In the genomic region with DNA sequence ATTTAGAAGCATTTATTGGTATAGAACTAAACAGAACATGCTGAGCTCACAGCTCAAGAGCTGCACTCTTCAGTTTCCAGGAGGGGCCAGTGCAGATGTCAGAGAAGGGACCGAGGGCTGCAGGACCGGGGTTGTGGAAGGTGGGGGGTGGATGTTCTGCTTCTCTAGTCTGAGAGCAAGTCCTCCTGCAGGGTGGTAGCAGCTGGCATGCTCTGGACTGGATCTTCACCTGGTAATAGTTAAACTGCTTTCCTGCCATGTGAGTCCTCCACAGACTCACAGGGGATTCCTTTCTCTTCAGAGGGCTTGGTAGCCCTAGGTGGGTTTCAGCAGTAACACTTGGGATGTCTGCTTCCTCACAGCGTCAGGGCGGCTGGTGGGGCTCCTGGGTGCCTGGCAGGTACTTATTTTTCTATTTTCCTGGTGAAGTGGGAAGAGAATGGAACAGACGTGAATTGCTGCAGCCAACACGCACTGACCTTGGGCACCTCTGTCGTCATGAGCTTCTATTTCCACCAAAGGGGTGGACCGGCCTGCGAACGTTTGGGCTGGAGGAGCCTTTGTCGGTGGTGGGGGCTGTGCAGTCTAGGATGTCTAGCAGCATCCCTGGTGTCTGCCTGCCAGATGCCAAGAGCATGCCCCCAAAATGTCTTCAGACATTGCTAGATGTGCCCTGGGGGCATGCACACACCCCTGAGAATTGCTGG, we compare ENCODE assay signal across 12 cellular contexts. TPM values are rescaled to one million over a fixed set of nuclear protein-coding genes. Genes with fewer than 3 reads are reported as not detected.
DNase-seq lines count a peak whose midpoint lies in the region; ATAC-seq, FAIRE-seq and TF ChIP-seq lines count a peak whose summit lies in the region.
"Had no signal": no experiment of that assay in that cellular context is flagged by ENCODE, and none has a peak within 500 bp of the region (broad histone marks: within the 10 kb centered on the region; RNA-seq: fewer than 3 reads in every experiment).

No MANE protein-coding gene starts in this region.

- TF ChIP-seq POLR2A in gastrocnemius medialis (IDR thresholded peaks at IDR 0.05) (no peak), H54 (IDR thresholded peaks at IDR 0.05; ENCODE audit: low read depth, low read length) (no peak)

- peaks cover 48% of the 10 kb centered on the region for H3K36me3 Mint-ChIP-seq in activated T-cell treated with anti-CD3 and anti-CD28 coated beads, Interleukin-2, amount 50 U/mL, for 24 hours (ENCODE audit: low read depth)

- in situ Hi-C loops in gastrocnemius medialis (cut with MboI; ENCODE audit: low sequenced_read_pairs in 4 of 4) = loop anchor here in 1 of 4 donors (5.0 kb wide), 1 partner anchor 40 kb away; no protein-coding TSS in a partner anchor

- H3K4me3 ChIP-seq in SK-N-MC (peak overlapping the region; percentile 92; the same call in 1 of the 2 replicates), fibroblast of lung (replicated peaks in 1 of 4; ENCODE audit: control extremely low read depth in 1 of 4, insufficient read depth in 1 of 4, low read depth in 3 of 4, low read length in 4 of 4) (no peak overlapping the region), gastrocnemius medialis (peak overlapping the region in 1 of 4 donors; percentile 88)

- peaks cover 7% of the 10 kb centered on the region for H3K4me1 ChIP-seq in fibroblast of lung (ENCODE audit: control insufficient read depth, extremely low read depth, insufficient read depth, low read length)
- peaks cover 49 to 50% of the 10 kb centered on the region in 2 donors for H3K4me1 ChIP-seq in gastrocnemius medialis

- FAIRE-seq in H54 (lab: Jason Lieb, UNC) = no peak

- H3K27me3 ChIP-seq in fibroblast of lung (ENCODE audit: control insufficient read depth, insufficient read depth, low read length) (no peaks in the 10 kb centered on the region), gastrocnemius medialis (no peaks in the 10 kb centered on the region)

- peak overlapping the region; percentile 23 for H3K4me2 ChIP-seq in fibroblast of lung (ENCODE audit: extremely low read depth, insufficient read depth, low read length)

- no peaks in the 10 kb centered on the region for H3K9me3 ChIP-seq in SK-N-MC (ENCODE audit: low read depth, low read length)
- H3K9me3 ChIP-seq in fibroblast of lung (ENCODE audit: control insufficient read depth, insufficient read depth, low read depth, low read length) = no peaks in the 10 kb centered on the region
- no peaks in the 10 kb centered on the region for H3K9me3 ChIP-seq in gastrocnemius medialis

- peak overlapping the region; percentile 96 for H3K27ac Mint-ChIP-seq in activated T-cell treated with anti-CD3 and anti-CD28 coated beads, Interleukin-2, amount 50 U/mL, for 24 hours

- intact Hi-C loops in gastrocnemius medialis (cut with DNase I; ENCODE audit: low total_unique reads) = no loop called here
- intact Hi-C loops in posterior vena cava (cut with DNase I) = no loop called here

- H3K27ac ChIP-seq in SK-N-MC (no peak overlapping the region), fibroblast of lung (ENCODE audit: insufficient read depth, low read length) (no peak overlapping the region), gastrocnemius medialis (peak overlapping the region in 3 of 4 donors; percentile 84 to 93 (median 85))

- H3K4me3 Mint-ChIP-seq in activated T-cell treated with anti-CD3 and anti-CD28 coated beads, Interleukin-2, amount 50 U/mL, for 24 hours = peak overlapping the region; percentile 97

- no peak for DNase-seq in activated T-cell treated with anti-CD3 and anti-CD28 coated beads, Interleukin-2, amount 50 U/mL, for 24 hours
- DNase-seq in activated T-cell treated with anti-CD3 and anti-CD28 coated beads for 4 hours (no peak), SK-N-MC (ENCODE audit: low read depth, low spot score) (no peak), fibroblast of lung (ENCODE audit: low read depth in 2 of 2) (no peak), gastrocnemius medialis (no peak), DMS153 treated with DMSO at 0.1 percent for 48 hours (lab: John Stamatoyannopoulos, UW; ENCODE audit: unreplicated experiment) (no peak), H54 (ENCODE audit: insufficient read length, low spot score) (no peak), posterior vena cava (ENCODE audit: low spot score) (no peak)
- DNase-seq: activated CD4-positive, alpha-beta T cell treated with anti-CD3 and anti-CD28 coated beads, Interleukin-2, amount 50 U/mL, for 48 hours; caudate nucleus; left ventricle myocardium superior; NCI-H187 had no signal

- H2AFZ ChIP-seq in fibroblast of lung (ENCODE audit: low read length) = no peak overlapping the region

- H3K36me3 ChIP-seq in SK-N-MC (ENCODE audit: insufficient read depth, low read length) (peaks cover 4% of the 10 kb centered on the region; the same call in 1 of the 2 replicates), fibroblast of lung (ENCODE audit: control insufficient read depth, insufficient read depth, low read length) (peaks cover 3% of the 10 kb centered on the region), gastrocnemius medialis (no peaks in the 10 kb centered on the region)

- no peak for ATAC-seq in gastrocnemius medialis
- ATAC-seq: left ventricle myocardium superior had no signal

- no peak overlapping the region for H3K9ac ChIP-seq in SK-N-MC (ENCODE audit: insufficient read length)
- no peak overlapping the region for H3K9ac ChIP-seq in fibroblast of lung (ENCODE audit: insufficient read depth, low read length)

- TF ChIP-seq CTCF in fibroblast of lung (conservative IDR thresholded peaks at IDR 0.05 in 1 of 2, IDR thresholded peaks at IDR 0.05 in 1 of 2; ENCODE audit: low read depth in 1 of 2, low read length in 2 of 2) = no peak
- TF ChIP-seq CTCF in gastrocnemius medialis (IDR thresholded peaks at IDR 0.05 in 4 of 5, conservative IDR thresholded peaks at IDR 0.05 in 1 of 5) = no peak

- H3K27me3 Mint-ChIP-seq in activated T-cell treated with anti-CD3 and anti-CD28 coated beads, Interleukin-2, amount 50 U/mL, for 24 hours = no peaks in the 10 kb centered on the region

- peaks cover 53% of the 10 kb centered on the region for H3K4me1 Mint-ChIP-seq in activated T-cell treated with anti-CD3 and anti-CD28 coated beads, Interleukin-2, amount 50 U/mL, for 24 hours (ENCODE audit: low read depth)

- peaks cover 66% of the 10 kb centered on the region for H3K79me2 ChIP-seq in fibroblast of lung (ENCODE audit: control insufficient read depth, insufficient read depth, low read length)

- no peaks in the 10 kb centered on the region for H3K9me3 Mint-ChIP-seq in activated T-cell treated with anti-CD3 and anti-CD28 coated beads, Interleukin-2, amount 50 U/mL, for 24 hours

- no peaks in the 10 kb centered on the region for H4K20me1 ChIP-seq in fibroblast of lung (ENCODE audit: control insufficient read depth, extremely low read depth, insufficient read depth, low read length)

RNA-seq across cellular contexts. Expression of gene MAEA, which starts 2.5 kb away (rescaled TPM):
- total RNA-seq in fibroblast of lung (37.2 and 44.3 TPM in 2 replicates), gastrocnemius medialis (10 to 100 TPM; 30.0 to 42.7 (median 34.3) TPM), posterior vena cava (10 to 100 TPM; 37.5 to 43.7 TPM)
- 53.8 and 59.5 TPM in 2 replicates for polyA plus RNA-seq in fibroblast of lung
- 49.3 and 67.4 TPM in 2 replicates for polyA plus RNA-seq in fibroblast of lung (2012)
- 55.9 and 75.0 TPM in 2 replicates for polyA minus RNA-seq in fibroblast of lung (ENCODE audit: low replicate concordance)

RNA-seq across cellular contexts. Expression of gene CTBP1, which starts 43.2 kb away (rescaled TPM):
- total RNA-seq in fibroblast of lung (224 and 249 TPM in 2 replicates), gastrocnemius medialis (100 to 1,000 TPM; 126 to 224 (median 169) TPM), posterior vena cava (100 to 1,000 TPM; 109 to 113 TPM)
- polyA plus RNA-seq in fibroblast of lung = 78.2 and 86.1 TPM in 2 replicates
- 102 and 162 TPM in 2 replicates for polyA plus RNA-seq in fibroblast of lung (2012)
- 151 and 174 TPM in 2 replicates for polyA minus RNA-seq in fibroblast of lung (ENCODE audit: low replicate concordance)

RNA-seq across cellular contexts. Expression of gene UVSSA, which starts 54.9 kb away (rescaled TPM):
- total RNA-seq in fibroblast of lung (4.6 and 7.6 TPM in 2 replicates), gastrocnemius medialis (10 to 100 TPM in 3 of 4 donors, 1 to 10 TPM in 1; 8.5 to 13.2 (median 12.3) TPM), posterior vena cava (10 to 100 TPM; 14.3 to 14.7 TPM)
- 4.0 and 4.6 TPM in 2 replicates for polyA plus RNA-seq in fibroblast of lung
- polyA plus RNA-seq in fibroblast of lung (2012) = 3.9 and 4.3 TPM in 2 replicates
- 5.6 and 7.3 TPM in 2 replicates for polyA minus RNA-seq in fibroblast of lung (ENCODE audit: low replicate concordance)

Comparison
In these comparisons a context has a peak if more than half of its experiments do, and no peak if none do; other contexts are left out.
1. H3K27ac ChIP-seq: peak in gastrocnemius medialis (3 of 4); none in SK-N-MC (single experiment) and fibroblast of lung (single experiment).